In genomic region chr5:170704417-170705195, GRCh38 we compare ENCODE assay signal across 1 cellular context.
TF ChIP-seq lines count a peak whose summit lies in the region.

No MANE protein-coding gene starts in this region.

TF ChIP-seq in HEK293, 187 proteins besides CTCF, POLR2A, EP300 and RAD21 (continued from another document):
- TF ChIP-seq FEZF1 (tag by site-specific recombination; IDR thresholded peaks at IDR 0.05) (peak; percentile 86), INSM2 (tag by site-specific recombination; IDR thresholded peaks at IDR 0.05) (no peak), ZNF624 (tag by site-specific recombination; IDR thresholded peaks at IDR 0.05) (no peak), ZNF112 (tag by site-specific recombination; IDR thresholded peaks at IDR 0.05) (no peak), ZNF777 (tag by site-specific recombination; IDR thresholded peaks at IDR 0.05; ENCODE audit: borderline replicate concordance) (no peak), ZSCAN30 (tag by site-specific recombination; IDR thresholded peaks at IDR 0.05) (0 out of 2 replicates have a peak, but pooled peaks have one; percentile 36), MEIS1 (CRISPR knock-in tag; IDR thresholded peaks at IDR 0.05; ENCODE audit: borderline replicate concordance) (no peak), PRDM4 (tag by site-specific recombination; IDR thresholded peaks at IDR 0.05) (peak; percentile 73), ZBTB20 (tag by site-specific recombination; IDR thresholded peaks at IDR 0.05) (peak; percentile 74), ZNF639 (tag by site-specific recombination; IDR thresholded peaks at IDR 0.05) (no peak), OSR2 (tag by site-specific recombination; IDR thresholded peaks at IDR 0.05) (peak; percentile 35; the same call in 1 of the 2 replicates), PRDM6 (tag by site-specific recombination; IDR thresholded peaks at IDR 0.05) (peak; percentile 72)
